ENCODE assay signal across 8 cellular contexts in the genomic region with DNA sequence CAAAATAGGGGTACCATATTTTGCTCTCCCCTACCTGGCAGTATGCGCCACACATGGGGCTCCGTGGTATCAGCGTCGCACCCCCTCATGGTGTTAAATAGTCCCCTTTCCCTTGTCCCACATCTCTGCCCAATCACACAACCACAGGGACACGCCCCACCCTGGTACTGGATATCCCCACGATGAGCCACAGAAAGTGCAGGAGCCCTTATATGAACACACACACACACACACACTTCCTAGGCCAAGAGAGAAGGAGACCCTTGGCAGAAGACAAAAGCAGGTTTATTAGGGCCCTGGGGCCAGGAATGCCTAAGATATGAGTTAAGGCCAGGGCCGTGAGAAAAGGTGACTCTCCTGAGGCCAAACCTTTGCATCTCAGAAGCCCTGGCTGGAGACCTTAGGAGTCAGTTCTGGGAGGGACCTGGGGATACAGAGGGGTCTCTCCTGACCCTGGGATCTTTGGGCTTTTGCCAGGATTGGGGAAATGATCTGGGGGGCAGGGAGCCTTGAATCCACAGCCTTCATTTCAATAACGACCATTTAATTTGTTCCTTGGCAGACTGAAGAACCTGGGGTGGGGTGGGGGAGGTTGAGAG. TPM values are rescaled to one million over a fixed set of nuclear protein-coding genes. Genes with fewer than 3 reads are reported as not detected.
DNase-seq lines count a peak whose midpoint lies in the region; ATAC-seq and TF ChIP-seq lines count a peak whose summit lies in the region.

No MANE protein-coding gene starts in this region.

- WGBS in right cardiac atrium, result 27% methylated on average over 8 of the region's 8 CpGs

- peak overlapping the region; percentile 88 for H3K9ac ChIP-seq in adipocyte (ENCODE audit: low read length)

- H3K4me1 ChIP-seq in right cardiac atrium (ENCODE audit: control insufficient read depth, insufficient read depth, low read length), result peaks cover 6% of the 10 kb centered on the region
- peaks cover 49% of the 10 kb centered on the region for H3K4me1 ChIP-seq in adipocyte (ENCODE audit: control insufficient read depth, insufficient read depth, low read length)
- H3K4me1 ChIP-seq in vagina, result peaks cover 38% of the 10 kb centered on the region

- TF ChIP-seq CTCF in vagina (IDR thresholded peaks at IDR 0.05), result no peak

- H3K27ac ChIP-seq in right cardiac atrium (ENCODE audit: low read length), result no peak overlapping the region
- H3K27ac ChIP-seq in vagina, result peak overlapping the region; percentile 77

- ATAC-seq in right cardiac atrium (no peak), left ventricle myocardium superior (no peak)

- H3K27me3 ChIP-seq in right cardiac atrium (ENCODE audit: control insufficient read depth, insufficient read depth) (no peaks in the 10 kb centered on the region), adipocyte (replicated peaks; ENCODE audit: control insufficient read depth, insufficient read depth, low read length) (no peaks in the 10 kb centered on the region), vagina (no peaks in the 10 kb centered on the region)

- TF ChIP-seq POLR2A in vagina (IDR thresholded peaks at IDR 0.05), result no peak

- H3K9me3 ChIP-seq in right cardiac atrium (ENCODE audit: control insufficient read depth, low read length) (no peaks in the 10 kb centered on the region), adipocyte (ENCODE audit: control insufficient read depth, low read length) (no peaks in the 10 kb centered on the region), vagina (no peaks in the 10 kb centered on the region)

- no peaks in the 10 kb centered on the region for H3K36me3 ChIP-seq in adipocyte (ENCODE audit: control insufficient read depth, insufficient read depth, low read length, severe bottlenecking)
- H3K36me3 ChIP-seq in vagina, result no peaks in the 10 kb centered on the region

- intact Hi-C loops in right cardiac atrium (cut with DNase I) (loop anchor here (1.0 to 10.0 kb wide), 8 partner anchors 46 to 589 kb away; a partner anchor contains a TSS), left ventricle myocardium superior (cut with micrococcal nuclease) (loop anchor here (1.0 to 2.0 kb wide), 2 partner anchors 49 to 105 kb away; no protein-coding TSS in a partner anchor), vagina (cut with DNase I) (loop anchor here (2.0 to 10.0 kb wide), 3 partner anchors 47 to 569 kb away; a partner anchor contains a TSS)

- H3K4me3 ChIP-seq in right cardiac atrium (ENCODE audit: low read length) (no peak overlapping the region), adipocyte (ENCODE audit: low read length) (peak overlapping the region; percentile 79), vagina (peak overlapping the region; percentile 49 to 61)

- DNase-seq in right cardiac atrium (peak in 2 of 3 donors; percentile 27 to 58), left ventricle myocardium superior (no peak), adipocyte (ENCODE audit: low read depth) (peak; percentile 48), mesenteric fat pad (ENCODE audit: low spot score) (peak; percentile 30), vagina (ENCODE audit: extremely low spot score in 2 of 2) (no peak), NCI-H1105 treated with DMSO at 0.1 percent for 48 hours (lab: John Stamatoyannopoulos, UW) (no peak), HuH-7 (ENCODE audit: low spot score) (no peak), middle frontal gyrus (ENCODE audit: extremely low spot score, low spot score) (no peak)

RNA-seq across cellular contexts. Expression of a gene that starts 11.6 kb away (rescaled TPM):
- total RNA-seq in right cardiac atrium (10 to 100 TPM; 51.8 to 74.8 (median 68.4) TPM), left ventricle myocardium superior (58.2 TPM), mesenteric fat pad (64.4 TPM), vagina (34.4 TPM)
- polyA plus RNA-seq in right cardiac atrium, result 55.4 TPM

RNA-seq across cellular contexts. Expression of a gene that starts 22.2 kb away (rescaled TPM):
- total RNA-seq in right cardiac atrium (100 to 1,000 TPM; 603 to 811 (median 785) TPM), left ventricle myocardium superior (886 TPM), mesenteric fat pad (171 TPM), vagina (190 TPM)
- 661 TPM for polyA plus RNA-seq in right cardiac atrium

RNA-seq across cellular contexts. Expression of a gene that starts 55.1 kb away (rescaled TPM):
- total RNA-seq in right cardiac atrium (10 to 100 TPM; 56.8 to 66.8 (median 64.9) TPM), left ventricle myocardium superior (50.8 TPM), mesenteric fat pad (105 TPM), vagina (144 TPM)
- 54.3 TPM for polyA plus RNA-seq in right cardiac atrium

Comparison
In these comparisons a context has a peak if more than half of its experiments do, and no peak if none do; other contexts are left out.
1. DNase-seq: peak in right cardiac atrium (2 of 3), adipocyte (single experiment) and mesenteric fat pad (single experiment); none in left ventricle myocardium superior (single experiment), vagina (0 of 2), NCI-H1105 treated with DMSO at 0.1 percent for 48 hours (single experiment), HuH-7 (single experiment) and middle frontal gyrus (single experiment).